In the genomic region with DNA sequence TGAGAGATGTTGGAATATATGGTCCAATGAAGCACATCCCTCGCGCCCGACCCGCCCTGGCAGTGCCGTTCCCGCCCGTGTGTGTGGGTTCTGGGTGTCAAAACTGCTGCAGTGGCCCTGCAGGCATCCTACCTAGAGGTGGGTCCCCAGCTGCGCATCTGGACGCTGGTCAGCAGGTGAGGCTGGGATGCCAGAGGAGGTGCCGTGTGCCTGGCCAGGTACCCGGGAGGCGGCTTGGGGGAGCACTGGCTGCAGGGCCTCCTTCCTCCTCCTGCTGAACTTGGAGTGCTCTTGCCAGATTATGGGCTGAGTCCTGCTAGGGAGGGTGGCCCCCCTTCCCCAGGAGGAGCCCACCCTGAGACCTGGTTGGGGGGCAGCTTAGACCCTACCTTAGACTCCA, we compare ENCODE assay signal across 1 cellular context.
TF ChIP-seq lines count a peak whose summit lies in the region.

No MANE protein-coding gene starts in this region.

TF ChIP-seq in HepG2, 621 proteins besides CTCF, POLR2A, EP300 and RAD21:
- peak; percentile 56; the same call in 1 of the 2 replicates for TF ChIP-seq ZNF263 (CRISPR knock-in tag; IDR thresholded peaks at IDR 0.05)
- no peak for TF ChIP-seq TCF7 (IDR thresholded peaks at IDR 0.05; ENCODE audit: low read depth)
- TF ChIP-seq, protein P1, sequence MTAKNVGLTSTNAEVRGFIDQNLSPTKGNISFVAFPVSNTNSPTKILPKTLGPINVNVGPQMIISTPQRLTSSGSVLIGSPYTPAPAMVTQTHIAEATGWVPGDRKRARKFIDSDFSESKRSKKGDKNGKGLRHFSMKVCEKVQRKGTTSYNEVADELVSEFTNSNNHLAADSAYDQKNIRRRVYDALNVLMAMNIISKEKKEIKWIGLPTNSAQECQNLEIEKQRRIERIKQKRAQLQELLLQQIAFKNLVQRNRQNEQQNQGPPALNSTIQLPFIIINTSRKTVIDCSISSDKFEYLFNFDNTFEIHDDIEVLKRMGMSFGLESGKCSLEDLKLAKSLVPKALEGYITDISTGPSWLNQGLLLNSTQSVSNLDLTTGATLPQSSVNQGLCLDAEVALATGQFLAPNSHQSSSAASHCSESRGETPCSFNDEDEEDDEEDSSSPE (CRISPR knock-in tag; IDR thresholded peaks at IDR 0.05): no peak
- TF ChIP-seq JARID2 (CRISPR knock-in tag; IDR thresholded peaks at IDR 0.05; ENCODE audit: insufficient replicate concordance): no peak
- no peak for TF ChIP-seq HNRNPL (IDR thresholded peaks at IDR 0.05; ENCODE audit: low read depth, low read length)
- TF ChIP-seq, protein P2, sequence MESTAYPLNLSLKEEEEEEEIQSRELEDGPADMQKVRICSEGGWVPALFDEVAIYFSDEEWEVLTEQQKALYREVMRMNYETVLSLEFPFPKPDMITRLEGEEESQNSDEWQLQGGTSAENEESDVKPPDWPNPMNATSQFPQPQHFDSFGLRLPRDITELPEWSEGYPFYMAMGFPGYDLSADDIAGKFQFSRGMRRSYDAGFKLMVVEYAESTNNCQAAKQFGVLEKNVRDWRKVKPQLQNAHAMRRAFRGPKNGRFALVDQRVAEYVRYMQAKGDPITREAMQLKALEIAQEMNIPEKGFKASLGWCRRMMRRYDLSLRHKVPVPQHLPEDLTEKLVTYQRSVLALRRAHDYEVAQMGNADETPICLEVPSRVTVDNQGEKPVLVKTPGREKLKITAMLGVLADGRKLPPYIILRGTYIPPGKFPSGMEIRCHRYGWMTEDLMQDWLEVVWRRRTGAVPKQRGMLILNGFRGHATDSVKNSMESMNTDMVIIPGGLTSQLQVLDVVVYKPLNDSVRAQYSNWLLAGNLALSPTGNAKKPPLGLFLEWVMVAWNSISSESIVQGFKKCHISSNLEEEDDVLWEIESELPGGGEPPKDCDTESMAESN (CRISPR knock-in tag; conservative IDR thresholded peaks at IDR 0.05): no peak
- TF ChIP-seq, protein P3, sequence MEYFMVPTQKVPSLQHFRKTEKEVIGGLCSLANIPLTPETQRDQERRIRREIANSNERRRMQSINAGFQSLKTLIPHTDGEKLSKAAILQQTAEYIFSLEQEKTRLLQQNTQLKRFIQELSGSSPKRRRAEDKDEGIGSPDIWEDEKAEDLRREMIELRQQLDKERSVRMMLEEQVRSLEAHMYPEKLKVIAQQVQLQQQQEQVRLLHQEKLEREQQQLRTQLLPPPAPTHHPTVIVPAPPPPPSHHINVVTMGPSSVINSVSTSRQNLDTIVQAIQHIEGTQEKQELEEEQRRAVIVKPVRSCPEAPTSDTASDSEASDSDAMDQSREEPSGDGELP (IDR thresholded peaks at IDR 0.05; ENCODE audit: borderline replicate concordance, low read depth): no peak
- peak; percentile 82 for TF ChIP-seq AGO2 (optimal IDR thresholded peaks at IDR 0.05; ENCODE audit: low read depth, low read length)
- peak; percentile 46; the same call in 1 of the 2 replicates for TF ChIP-seq RBFOX2 (IDR thresholded peaks at IDR 0.05; ENCODE audit: low read depth, low read length)
- peak; percentile 13 for TF ChIP-seq RBM22 (optimal IDR thresholded peaks at IDR 0.05; ENCODE audit: low read length)
- no peak for TF ChIP-seq ZNF292 (CRISPR knock-in tag; IDR thresholded peaks at IDR 0.05; ENCODE audit: borderline replicate concordance, low read depth)
- TF ChIP-seq SATB2 (CRISPR knock-in tag; IDR thresholded peaks at IDR 0.05): no peak
- TF ChIP-seq, protein P4, sequence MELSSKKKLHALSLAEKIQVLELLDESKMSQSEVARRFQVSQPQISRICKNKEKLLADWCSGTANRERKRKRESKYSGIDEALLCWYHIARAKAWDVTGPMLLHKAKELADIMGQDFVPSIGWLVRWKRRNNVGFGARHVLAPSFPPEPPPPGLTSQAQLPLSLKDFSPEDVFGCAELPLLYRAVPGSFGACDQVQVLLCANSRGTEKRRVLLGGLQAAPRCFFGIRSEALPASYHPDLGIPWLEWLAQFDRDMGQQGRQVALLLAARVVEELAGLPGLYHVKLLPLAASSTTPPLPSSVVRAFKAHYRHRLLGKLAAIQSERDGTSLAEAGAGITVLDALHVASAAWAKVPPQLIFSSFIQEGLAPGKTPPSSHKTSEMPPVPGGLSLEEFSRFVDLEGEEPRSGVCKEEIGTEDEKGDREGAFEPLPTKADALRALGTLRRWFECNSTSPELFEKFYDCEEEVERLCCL (CRISPR knock-in tag; IDR thresholded peaks at IDR 0.05; ENCODE audit: borderline replicate concordance): no peak
- TF ChIP-seq ZSCAN21 (CRISPR knock-in tag; IDR thresholded peaks at IDR 0.05; ENCODE audit: borderline replicate concordance): no peak
- no peak for TF ChIP-seq ZNF530 (CRISPR knock-in tag; IDR thresholded peaks at IDR 0.05; ENCODE audit: low read depth)
- no peak for TF ChIP-seq ZNF543 (CRISPR knock-in tag; IDR thresholded peaks at IDR 0.05)
- no peak for TF ChIP-seq TEAD2 (CRISPR knock-in tag; IDR thresholded peaks at IDR 0.05)
- TF ChIP-seq RFXAP (CRISPR knock-in tag; IDR thresholded peaks at IDR 0.05; ENCODE audit: borderline replicate concordance): no peak
